24 cellular contexts compared by ENCODE assay signal in the genomic region with DNA sequence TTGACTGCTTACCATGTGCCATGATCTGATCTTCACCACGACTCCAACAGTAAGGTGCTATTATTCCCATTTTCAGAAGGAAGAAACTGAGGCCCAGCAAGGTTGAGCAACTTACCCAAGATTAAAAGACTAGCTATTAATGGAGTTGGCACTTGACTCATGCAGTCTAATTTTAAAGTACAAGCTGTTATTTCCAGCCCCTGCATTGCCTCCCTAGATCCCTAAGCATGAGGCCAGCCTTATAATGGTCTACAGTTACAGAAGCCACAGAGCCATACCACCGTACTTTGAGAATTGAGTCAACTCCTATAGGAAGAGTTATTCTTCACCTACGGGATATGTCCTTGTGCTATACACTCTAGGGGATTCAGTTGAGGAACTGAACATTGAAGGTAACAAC.
"Had no signal": no experiment of that assay in that cellular context is flagged by ENCODE, and none has a peak within 500 bp of the region (broad histone marks: within the 10 kb centered on the region; RNA-seq: fewer than 3 reads in every experiment).

No MANE protein-coding gene starts in this region.

- H3K4me3 ChIP-seq: colonic mucosa, coronary artery, dorsolateral prefrontal cortex, esophagus muscularis mucosa, esophagus squamous epithelium, gastrocnemius medialis, gastroesophageal sphincter, heart left ventricle, heart right ventricle had no signal

- H3K4me1 ChIP-seq: colonic mucosa, esophagus muscularis mucosa, esophagus squamous epithelium, foreskin keratinocyte, gastrocnemius medialis, gastroesophageal sphincter, heart left ventricle, heart right ventricle had no signal

- H3K36me3 ChIP-seq: colonic mucosa, esophagus muscularis mucosa, esophagus squamous epithelium, gastrocnemius medialis, gastroesophageal sphincter, heart left ventricle, heart right ventricle had no signal

- H3K27ac ChIP-seq: colonic mucosa, coronary artery, dorsolateral prefrontal cortex, epithelial cell of prostate, esophagus muscularis mucosa, esophagus squamous epithelium, foreskin keratinocyte, gastrocnemius medialis, gastroesophageal sphincter, heart left ventricle, heart right ventricle had no signal

- DNase-seq: colonic mucosa; cortex of kidney; dermis blood vessel endothelial cell; dorsolateral prefrontal cortex; effector CD4-positive, alpha-beta T cell; effector CD8-positive, alpha-beta T cell; effector memory CD4-positive, alpha-beta T cell; effector memory CD8-positive, alpha-beta T cell; endodermal cell; erythroblast; esophagus squamous epithelium; foreskin fibroblast; foreskin keratinocyte; foreskin melanocyte; gastrocnemius medialis; glutamatergic neuron; head of caudate nucleus; heart left ventricle; heart right ventricle had no signal

- H3K9me3 ChIP-seq: colonic mucosa, esophagus squamous epithelium, gastrocnemius medialis had no signal

- ATAC-seq: effector memory CD8-positive, alpha-beta T cell; esophagus mucosa; foreskin keratinocyte; gastrocnemius medialis; gastroesophageal sphincter had no signal

- H3K27me3 ChIP-seq: colonic mucosa, foreskin keratinocyte had no signal
